Comparison of ENCODE assay signal across 19 cellular contexts in the genomic region with DNA sequence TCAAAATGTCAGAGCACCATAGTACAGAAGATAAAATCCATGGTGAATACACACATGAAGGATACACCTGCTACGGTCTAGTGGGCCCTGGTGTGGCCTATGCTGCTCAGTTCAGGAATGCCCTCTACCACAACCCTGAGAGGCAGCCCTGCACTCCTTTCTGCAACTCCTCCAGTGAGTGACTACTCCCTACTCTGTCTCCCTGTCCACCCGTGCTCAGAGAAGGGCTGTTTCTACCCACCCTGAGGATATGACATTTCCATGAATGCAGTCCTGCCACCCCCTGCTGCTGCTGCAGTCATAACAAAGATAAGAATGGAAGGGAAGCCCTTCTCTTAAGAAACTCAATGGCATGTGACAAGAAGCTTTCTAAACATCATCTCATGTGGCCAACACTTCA.
"Had no signal": no experiment of that assay in that cellular context is flagged by ENCODE, and none has a peak within 500 bp of the region (broad histone marks: within the 10 kb centered on the region; RNA-seq: fewer than 3 reads in every experiment).

No MANE protein-coding gene starts in this region.

- ATAC-seq: left colon, left ventricle myocardium superior had no signal

- H3K27ac Mint-ChIP-seq: naive B cell, nephron progenitor cell had no signal

- DNase-seq: cerebellar nuclear complex; colonic mucosa; dermis blood vessel endothelial cell; foreskin melanocyte; head of caudate nucleus; left colon; left ventricle myocardium superior; mesenchymal stem cell; naive B cell; nephron progenitor cell; posterior cingulate gyrus; sigmoid colon; stimulated activated CD4-positive, alpha-beta T cell treated with anti-CD3 and anti-CD28 coated beads, Interleukin-2, amount 100 ng/mL, for 24 hours; stimulated activated CD4-positive, alpha-beta T cell treated with anti-CD3 and anti-CD28 coated beads, Interleukin-4, amount 100 ng/mL, for 4 hours; stimulated activated naive CD4-positive, alpha-beta T cell treated with Interleukin-2 at 50 U/mL for 16 hours had no signal

- H3K4me3 ChIP-seq: colonic mucosa, hepatocyte, lung, sigmoid colon, skin epidermis, tibial nerve had no signal

- H3K36me3 Mint-ChIP-seq: naive B cell had no signal

- H3K4me1 Mint-ChIP-seq: naive B cell, nephron progenitor cell had no signal

- H3K4me3 Mint-ChIP-seq: naive B cell, nephron progenitor cell had no signal
